ENCODE assay signal across 8 cellular contexts in the genomic region with DNA sequence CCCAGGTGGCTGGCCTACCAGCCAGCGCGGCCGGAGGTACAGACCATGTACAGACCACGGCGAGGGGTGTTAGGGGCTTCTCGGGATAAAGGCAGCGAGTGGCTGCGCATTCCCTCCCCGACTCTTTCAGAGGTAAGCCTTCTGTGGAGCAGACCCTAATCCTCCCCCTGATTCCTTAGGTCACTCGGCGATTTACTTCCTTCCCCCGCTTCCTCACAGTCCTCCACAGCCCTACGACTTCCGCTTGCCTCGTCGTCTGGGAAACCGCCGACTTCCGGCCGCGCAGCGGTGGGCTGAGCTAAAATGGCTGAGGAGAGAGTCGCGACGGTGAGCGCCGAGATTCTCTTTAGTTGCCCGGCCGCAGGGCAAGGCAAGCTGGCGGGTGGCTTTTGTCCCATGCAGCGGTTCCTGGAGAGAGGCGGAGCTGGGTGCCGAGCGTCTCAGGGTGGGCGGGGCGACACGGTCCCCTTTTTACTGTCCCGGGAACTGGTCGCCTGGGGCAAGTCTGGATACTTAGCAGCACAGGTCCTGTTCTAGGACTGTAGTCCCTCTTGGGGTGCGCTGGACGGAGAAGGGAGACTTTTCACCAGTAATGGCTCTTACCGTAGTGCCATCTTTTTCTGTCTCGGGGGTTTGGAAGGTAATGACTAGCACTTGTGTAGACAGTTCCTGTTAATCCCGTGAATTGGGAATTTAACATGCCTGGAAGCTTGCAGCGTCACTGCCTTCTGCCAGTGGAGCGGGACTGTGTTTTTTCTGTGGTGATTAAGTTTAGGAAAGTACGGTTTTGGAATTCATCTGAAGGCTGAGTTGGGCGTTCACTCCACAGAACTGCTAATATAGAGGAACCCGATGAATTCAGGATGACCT. TPM values are rescaled to one million over a fixed set of nuclear protein-coding genes. Genes with fewer than 3 reads are reported as not detected.
A peak's percentile ranks its signal among the peaks of the same experiment; 100 is the strongest.
DNase-seq lines count a peak whose midpoint lies in the region; ATAC-seq and TF ChIP-seq lines count a peak whose summit lies in the region.

A gene with protein sequence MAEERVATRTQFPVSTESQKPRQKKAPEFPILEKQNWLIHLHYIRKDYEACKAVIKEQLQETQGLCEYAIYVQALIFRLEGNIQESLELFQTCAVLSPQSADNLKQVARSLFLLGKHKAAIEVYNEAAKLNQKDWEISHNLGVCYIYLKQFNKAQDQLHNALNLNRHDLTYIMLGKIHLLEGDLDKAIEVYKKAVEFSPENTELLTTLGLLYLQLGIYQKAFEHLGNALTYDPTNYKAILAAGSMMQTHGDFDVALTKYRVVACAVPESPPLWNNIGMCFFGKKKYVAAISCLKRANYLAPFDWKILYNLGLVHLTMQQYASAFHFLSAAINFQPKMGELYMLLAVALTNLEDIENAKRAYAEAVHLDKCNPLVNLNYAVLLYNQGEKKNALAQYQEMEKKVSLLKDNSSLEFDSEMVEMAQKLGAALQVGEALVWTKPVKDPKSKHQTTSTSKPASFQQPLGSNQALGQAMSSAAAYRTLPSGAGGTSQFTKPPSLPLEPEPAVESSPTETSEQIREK (plus strand): TSS at position 283 of the 870 bp plus-strand sequence. CDS start 21 bp downstream, at position 304.
A gene with protein sequence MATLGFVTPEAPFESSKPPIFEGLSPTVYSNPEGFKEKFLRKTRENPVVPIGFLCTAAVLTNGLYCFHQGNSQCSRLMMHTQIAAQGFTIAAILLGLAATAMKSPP (minus strand): TSS at position 258 of the 870 bp plus-strand sequence. CDS start 9,808 bp downstream, outside the sequence.

- no peaks in the 10 kb centered on the region for H3K36me3 ChIP-seq in rectal smooth muscle tissue (ENCODE audit: control insufficient read depth, insufficient read depth, low read length)

- no peak for TF ChIP-seq CTCF in GM12865 (IDR thresholded peaks at IDR 0.05; ENCODE audit: insufficient read depth, low read depth, low read length, missing control alignments)

- intact Hi-C loops in left cardiac atrium (cut with DNase I): no loop called here

- peak; percentile 97 for ATAC-seq in HG02642 (IDR thresholded peaks at IDR 0.05; ENCODE audit: poor library complexity, unreplicated experiment)
- ATAC-seq in left cardiac atrium: peak; percentile 99

- peak; percentile 93 for DNase-seq in GM12865 (ENCODE audit: low read depth)
- peak; percentile 62 for DNase-seq in activated naive CD8-positive, alpha-beta T cell treated with anti-CD3 and anti-CD28 coated beads, Interleukin-2, amount 50 U/mL, for 16 hours (ENCODE audit: low read depth, low spot score)
- peak; percentile 91 for DNase-seq in left cardiac atrium
- DNase-seq in NCI-H510A treated with DMSO at 0.1 percent for 48 hours (lab: John Stamatoyannopoulos, UW): no peak
- no peak for DNase-seq in NCI-H187 (lab: John Stamatoyannopoulos, UW)

- peak within 1 kb of the TSS; percentile 78 for H3K27ac ChIP-seq in rectal smooth muscle tissue (ENCODE audit: low read depth, low read length)

- H3K27me3 ChIP-seq in rectal smooth muscle tissue (ENCODE audit: control insufficient read depth, insufficient read depth, low read length): no peaks in the 10 kb centered on the region

- peak within 1 kb of the TSS; percentile 86 for H3K4me3 ChIP-seq in GM12865 (ENCODE audit: low read depth, low read length)
- H3K4me3 ChIP-seq in rectal smooth muscle tissue (ENCODE audit: low read length): peak within 1 kb of the TSS; percentile 72

- peaks cover 3% of the 10 kb centered on the region for H3K4me1 ChIP-seq in rectal smooth muscle tissue (ENCODE audit: control insufficient read depth, insufficient read depth, low read length)

- H3K9ac ChIP-seq in rectal smooth muscle tissue (ENCODE audit: low read length): peak within 1 kb of the TSS; percentile 78

TF ChIP-seq in PFSK-1, 5 proteins besides CTCF, POLR2A, EP300 and RAD21:
- TF ChIP-seq TAF1 (IDR thresholded peaks at IDR 0.05; ENCODE audit: borderline replicate concordance, insufficient read depth, low read length) (peak; percentile 88; the same call in 1 of the 2 replicates), POLR2AphosphoS5 (IDR thresholded peaks at IDR 0.05; ENCODE audit: low read depth, low read length) (peak; percentile 88), FOXP2 (optimal IDR thresholded peaks at IDR 0.05; ENCODE audit: borderline replicate concordance, extremely low read depth, extremely low read length, insufficient read depth) (no peak), SIN3A (IDR thresholded peaks at IDR 0.05; ENCODE audit: borderline replicate concordance, insufficient read depth, low read length) (peak; percentile 76; the same call in 1 of the 2 replicates)
- TF ChIP-seq, protein P1, sequence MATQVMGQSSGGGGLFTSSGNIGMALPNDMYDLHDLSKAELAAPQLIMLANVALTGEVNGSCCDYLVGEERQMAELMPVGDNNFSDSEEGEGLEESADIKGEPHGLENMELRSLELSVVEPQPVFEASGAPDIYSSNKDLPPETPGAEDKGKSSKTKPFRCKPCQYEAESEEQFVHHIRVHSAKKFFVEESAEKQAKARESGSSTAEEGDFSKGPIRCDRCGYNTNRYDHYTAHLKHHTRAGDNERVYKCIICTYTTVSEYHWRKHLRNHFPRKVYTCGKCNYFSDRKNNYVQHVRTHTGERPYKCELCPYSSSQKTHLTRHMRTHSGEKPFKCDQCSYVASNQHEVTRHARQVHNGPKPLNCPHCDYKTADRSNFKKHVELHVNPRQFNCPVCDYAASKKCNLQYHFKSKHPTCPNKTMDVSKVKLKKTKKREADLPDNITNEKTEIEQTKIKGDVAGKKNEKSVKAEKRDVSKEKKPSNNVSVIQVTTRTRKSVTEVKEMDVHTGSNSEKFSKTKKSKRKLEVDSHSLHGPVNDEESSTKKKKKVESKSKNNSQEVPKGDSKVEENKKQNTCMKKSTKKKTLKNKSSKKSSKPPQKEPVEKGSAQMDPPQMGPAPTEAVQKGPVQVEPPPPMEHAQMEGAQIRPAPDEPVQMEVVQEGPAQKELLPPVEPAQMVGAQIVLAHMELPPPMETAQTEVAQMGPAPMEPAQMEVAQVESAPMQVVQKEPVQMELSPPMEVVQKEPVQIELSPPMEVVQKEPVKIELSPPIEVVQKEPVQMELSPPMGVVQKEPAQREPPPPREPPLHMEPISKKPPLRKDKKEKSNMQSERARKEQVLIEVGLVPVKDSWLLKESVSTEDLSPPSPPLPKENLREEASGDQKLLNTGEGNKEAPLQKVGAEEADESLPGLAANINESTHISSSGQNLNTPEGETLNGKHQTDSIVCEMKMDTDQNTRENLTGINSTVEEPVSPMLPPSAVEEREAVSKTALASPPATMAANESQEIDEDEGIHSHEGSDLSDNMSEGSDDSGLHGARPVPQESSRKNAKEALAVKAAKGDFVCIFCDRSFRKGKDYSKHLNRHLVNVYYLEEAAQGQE (IDR thresholded peaks at IDR 0.05; ENCODE audit: insufficient read depth in 1 of 2, low read depth in 2 of 2, low read length in 2 of 2): 0 out of 4 replicates have a peak, but pooled peaks of 1 of the 2 experiments have one; percentile 13
TF ChIP-seq in PFSK-1: peak in this region for 4.

RNA-seq across cellular contexts. Expression of the first gene that starts in this region (rescaled TPM):
- 6.8 TPM for polyA plus RNA-seq in PFSK-1 (2012; ENCODE audit: insufficient read length, low read depth)
- total RNA-seq in left cardiac atrium: 10 to 100 TPM in 1 of 2 donors, 1 to 10 TPM in 1; 8.1 to 10.9 TPM

RNA-seq across cellular contexts. Expression of the second gene that starts in this region (rescaled TPM):
- not detected for polyA plus RNA-seq in PFSK-1 (2012; ENCODE audit: insufficient read length, low read depth)
- not detected for total RNA-seq in left cardiac atrium

Comparison
In these comparisons a context has a peak if more than half of its experiments do, and no peak if none do; other contexts are left out.
1. DNase-seq: peak in GM12865 (single experiment), activated naive CD8-positive, alpha-beta T cell treated with anti-CD3 and anti-CD28 coated beads, Interleukin-2, amount 50 U/mL, for 16 hours (single experiment) and left cardiac atrium (single experiment); none in NCI-H510A treated with DMSO at 0.1 percent for 48 hours (single experiment) and NCI-H187 (0 of 2).